In the genomic region with DNA sequence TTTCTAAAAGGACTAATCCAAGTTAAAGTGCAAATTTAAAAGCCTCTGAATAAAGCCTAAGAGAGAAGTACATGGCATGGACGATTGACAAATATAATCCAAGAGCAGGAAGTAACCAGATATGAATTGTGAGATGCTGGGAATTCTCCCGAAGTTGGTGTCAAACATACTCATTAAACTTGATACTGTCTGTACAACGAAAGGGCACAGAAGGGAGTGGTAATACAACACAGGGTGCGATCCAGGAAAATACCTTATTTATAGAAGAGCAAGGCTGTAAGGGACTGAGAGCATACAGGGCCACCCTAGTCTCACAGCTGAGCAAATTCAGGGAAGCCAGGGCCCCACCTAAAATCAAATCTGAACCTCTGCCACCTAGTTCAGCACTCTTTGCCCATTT, we compare ENCODE assay signal across 17 cellular contexts. TPM values are rescaled to one million over a fixed set of nuclear protein-coding genes. Genes with fewer than 3 reads are reported as not detected.
DNase-seq lines count a peak whose midpoint lies in the region; ATAC-seq and TF ChIP-seq lines count a peak whose summit lies in the region.
"Had no signal": no experiment of that assay in that cellular context is flagged by ENCODE, and none has a peak within 500 bp of the region (broad histone marks: within the 10 kb centered on the region; RNA-seq: fewer than 3 reads in every experiment).

No MANE protein-coding gene starts in this region.

- H3K4me3 ChIP-seq in IMR-90 (ENCODE audit: insufficient read depth, low read depth, low read length) (no peak overlapping the region), colonic mucosa (no peak overlapping the region), gastrocnemius medialis (no peak overlapping the region)
- H3K4me3 ChIP-seq: GM23338 had no signal

- H3K23ac ChIP-seq in IMR-90 (ENCODE audit: low read depth, low read length), result no peak overlapping the region

- H2AK9ac ChIP-seq in IMR-90 (replicated peaks; ENCODE audit: low read depth, low read length, poor library complexity), result no peak overlapping the region

- H2BK15ac ChIP-seq in IMR-90 (ENCODE audit: low read depth, low read length), result peak overlapping the region; percentile 61

- no peak overlapping the region for H3K9ac ChIP-seq in IMR-90 (ENCODE audit: low read depth, low read length)
- H3K9ac ChIP-seq in colonic mucosa (ENCODE audit: low read depth in 2 of 2, low read length in 2 of 2), result no peak overlapping the region

- no peak for DNase-seq in IMR-90
- peak; percentile 71 for DNase-seq in colonic mucosa
- peak; percentile 37 for DNase-seq in left kidney (ENCODE audit: low read depth, low spot score)
- peak; percentile 32 to 35 for DNase-seq in gastrocnemius medialis
- DNase-seq in foreskin keratinocyte, result no peak
- no peak for DNase-seq in T-helper 17 cell
- DNase-seq: C1 segment of cervical spinal cord; Calu3; CD4-positive, alpha-beta T cell; DMS 273 treated with DMSO at 0.1 percent for 48 hours; DMS79 treated with DMSO at 0.1 percent for 48 hours; EL; H7 had no signal

- no peak overlapping the region for H3K27ac Mint-ChIP-seq in T-helper 17 cell
- H3K27ac Mint-ChIP-seq: B cell; CD4-positive, alpha-beta T cell; GM23338 had no signal

- no peak overlapping the region for H4K8ac ChIP-seq in IMR-90 (ENCODE audit: low read depth in 2 of 2, low read length in 2 of 2)

- H3K36me3 Mint-ChIP-seq in T-helper 17 cell (ENCODE audit: low read depth), result peaks cover 5% of the 10 kb centered on the region

- H2BK20ac ChIP-seq in IMR-90 (ENCODE audit: low read depth, low read length), result peak overlapping the region; percentile 79; the same call in 1 of the 2 replicates

- H4K91ac ChIP-seq in IMR-90 (ENCODE audit: insufficient read depth, low read depth, low read length), result no peak overlapping the region

- H2AK5ac ChIP-seq in IMR-90 (ENCODE audit: low read depth, low read length), result no peak overlapping the region

- no peak overlapping the region for H3K27ac ChIP-seq in IMR-90 (ENCODE audit: insufficient read depth, low read length)
- peak overlapping the region; percentile 78 for H3K27ac ChIP-seq in colonic mucosa
- H3K27ac ChIP-seq in gastrocnemius medialis, result peak overlapping the region in 3 of 4 donors; percentile 51 to 72 (median 60)
- no peak overlapping the region for H3K27ac ChIP-seq in foreskin keratinocyte

- no TSS peak for BruUV-seq in IMR-90 (replicated peaks; lab: Mats Ljungman, UMichigan)

- H3K36me3 ChIP-seq in IMR-90 (ENCODE audit: control insufficient read depth, insufficient read depth, low read length) (no peaks in the 10 kb centered on the region), colonic mucosa (no peaks in the 10 kb centered on the region), gastrocnemius medialis (no peaks in the 10 kb centered on the region)

- dilution Hi-C loops in IMR-90 (cut with HindIII; ENCODE audit: low sequenced_read_pairs, unreplicated experiment), result no loop called here

- no peaks in the 10 kb centered on the region; the same call in 1 of the 2 replicates for H3K9me1 ChIP-seq in IMR-90 (ENCODE audit: insufficient read depth, low read length)

- H3K56ac ChIP-seq in IMR-90 (ENCODE audit: extremely low read depth, insufficient read depth, low read length), result no peak overlapping the region

- H3K14ac ChIP-seq in IMR-90 (replicated peaks; ENCODE audit: low read depth, low read length), result peak overlapping the region; percentile 37; the same call in 1 of the 2 replicates

- peak overlapping the region; percentile 67; the same call in 1 of the 2 replicates for H2BK120ac ChIP-seq in IMR-90 (ENCODE audit: low read depth, low read length)

- no peaks in the 10 kb centered on the region for H3K9me3 ChIP-seq in IMR-90 (ENCODE audit: control insufficient read depth, insufficient read depth, low read length)
- H3K9me3 ChIP-seq in colonic mucosa, result no peaks in the 10 kb centered on the region
- H3K9me3 ChIP-seq in gastrocnemius medialis, result no peaks in the 10 kb centered on the region
- no peaks in the 10 kb centered on the region for H3K9me3 ChIP-seq in T-helper 17 cell (ENCODE audit: control insufficient read depth, low read length, poor library complexity, severe bottlenecking)

- H3K27me3 ChIP-seq in IMR-90 (ENCODE audit: control insufficient read depth, insufficient read depth, low read length) (peaks cover under 1% of the 10 kb centered on the region; the same call in 1 of the 2 replicates), colonic mucosa (no peaks in the 10 kb centered on the region), gastrocnemius medialis (no peaks in the 10 kb centered on the region), foreskin keratinocyte (no peaks in the 10 kb centered on the region)

- no CpG with 5 or more reads among the region's 4 CpGs for WGBS in IMR-90 (ENCODE audit: extremely low coverage in 2 of 2, insufficient read length in 1 of 2), 2 experiments

- peak overlapping the region; percentile 19 for H3K4ac ChIP-seq in IMR-90 (ENCODE audit: low read depth, low read length)

- H2BK5ac ChIP-seq in IMR-90 (ENCODE audit: low read depth, low read length, poor library complexity, severe bottlenecking), result no peak overlapping the region

- no peak overlapping the region for H3K4me3 Mint-ChIP-seq in T-helper 17 cell
- H3K4me3 Mint-ChIP-seq: B cell; CD4-positive, alpha-beta T cell; GM23338 had no signal

- no peak overlapping the region; the same call in 1 of the 2 replicates for H4K5ac ChIP-seq in IMR-90 (ENCODE audit: low read depth, low read length)

- no peaks in the 10 kb centered on the region for H3K79me1 ChIP-seq in IMR-90 (ENCODE audit: low read depth in 1 of 2, low read length in 2 of 2)

- no peak for TF ChIP-seq RAD21 in IMR-90 (IDR thresholded peaks at IDR 0.05; ENCODE audit: low read length)

- POLR2A ChIA-PET in IMR-90 (lab: Charles Lee; ENCODE audit: unreplicated experiment), result no interaction called here

- peaks cover 3% of the 10 kb centered on the region for H3K4me1 Mint-ChIP-seq in T-helper 17 cell
- H3K4me1 Mint-ChIP-seq: GM23338 had no signal

- H3K4me2 ChIP-seq in IMR-90 (ENCODE audit: low read depth, low read length), result no peak overlapping the region
- H3K4me2 ChIP-seq: GM23338 had no signal

- CTCF ChIA-PET in IMR-90 (lab: Yijun Ruan, JAX), result no interaction called here

- peaks cover 4% of the 10 kb centered on the region for H3K27me3 Mint-ChIP-seq in T-helper 17 cell
- H3K27me3 Mint-ChIP-seq: CD4-positive, alpha-beta T cell had no signal

- H3K4me1 ChIP-seq in IMR-90 (ENCODE audit: control insufficient read depth, insufficient read depth, low read length), result peaks cover 19% of the 10 kb centered on the region
- peaks cover 7% of the 10 kb centered on the region for H3K4me1 ChIP-seq in colonic mucosa
- H3K4me1 ChIP-seq in gastrocnemius medialis, result peaks cover 36 to 40% of the 10 kb centered on the region in 2 donors
- peaks cover 10% of the 10 kb centered on the region for H3K4me1 ChIP-seq in foreskin keratinocyte

- ATAC-seq in IMR-90 (ENCODE audit: low read depth) (no peak), gastrocnemius medialis (peak; percentile 93 to 94), foreskin keratinocyte (no peak), T-helper 17 cell (no peak), HG03439 (IDR thresholded peaks at IDR 0.05; ENCODE audit: unreplicated experiment) (no peak)
- ATAC-seq: GM23338 had no signal

- H4K20me1 ChIP-seq in IMR-90 (ENCODE audit: insufficient read depth, low read length), result no peaks in the 10 kb centered on the region

- no peak overlapping the region for H2AFZ ChIP-seq in IMR-90 (replicated peaks; ENCODE audit: low read length, poor library complexity)
- H2AFZ ChIP-seq: GM23338 had no signal

- in situ Hi-C loops in IMR-90 (cut with MboI; ENCODE audit: low sequenced_read_pairs), result loop anchor here (25.0 kb wide), 2 partner anchors 717 to 917 kb away; no protein-coding TSS in a partner anchor
- in situ Hi-C loops in gastrocnemius medialis (cut with MboI; ENCODE audit: low sequenced_read_pairs in 4 of 4), result loop anchor here in 1 of 4 donors (25.0 kb wide), 1 partner anchor 917 kb away; no protein-coding TSS in a partner anchor

- TF ChIP-seq POLR2A in IMR-90 (IDR thresholded peaks at IDR 0.05; ENCODE audit: low read depth, low read length) (no peak), gastrocnemius medialis (IDR thresholded peaks at IDR 0.05) (no peak)

- TF ChIP-seq CTCF in IMR-90 (conservative IDR thresholded peaks at IDR 0.05; ENCODE audit: low read depth, low read length) (no peak), colonic mucosa (IDR thresholded peaks at IDR 0.05) (no peak), gastrocnemius medialis (IDR thresholded peaks at IDR 0.05 in 4 of 5, conservative IDR thresholded peaks at IDR 0.05 in 1 of 5) (no peak), foreskin keratinocyte (conservative IDR thresholded peaks at IDR 0.05) (no peak)

- peak overlapping the region; percentile 45; the same call in 1 of the 2 replicates for H3K18ac ChIP-seq in IMR-90 (ENCODE audit: low read depth, low read length)

- intact Hi-C loops in IMR-90 (cut with micrococcal nuclease) (loop anchor here (5.0 to 10.0 kb wide), 2 partner anchors 142 to 369 kb away; no protein-coding TSS in a partner anchor), colonic mucosa (cut with DNase I) (no loop called here), gastrocnemius medialis (cut with DNase I; ENCODE audit: low total_unique reads) (no loop called here)

TF ChIP-seq in IMR-90, 13 proteins besides CTCF, POLR2A, EP300 and RAD21 (continues in another document):
- no peak for TF ChIP-seq FOS (IDR thresholded peaks at IDR 0.05; ENCODE audit: low read depth, low read length)
- TF ChIP-seq RFX5 (IDR thresholded peaks at IDR 0.05; ENCODE audit: low read depth, low read length), result no peak
- no peak for TF ChIP-seq MAZ (IDR thresholded peaks at IDR 0.05; ENCODE audit: borderline replicate concordance, low read depth, low read length)
- no peak for TF ChIP-seq RCOR1 (IDR thresholded peaks at IDR 0.05; ENCODE audit: insufficient replicate concordance, low read length)

RNA-seq across cellular contexts. Expression of a gene that starts 41.6 kb away (rescaled TPM):
- total RNA-seq in IMR-90 (2012; rRNA removed) (3.6 and 4.7 TPM in 2 replicates), colonic mucosa (1 to 10 TPM; 4.4 to 5.5 TPM), gastrocnemius medialis (1 to 10 TPM in 3 of 4 donors, under 1 TPM in 1; 0.97 to 1.6 (median 1.4) TPM), foreskin keratinocyte (11.9 and 12.1 TPM in 2 replicates), T-helper 17 cell (10 to 100 TPM in 1 of 2 donors, 1 to 10 TPM in 1; 9.5 to 11.1 TPM)
- polyA plus RNA-seq in IMR-90 (2012; rRNA removed) (7.5 and 7.8 TPM in 2 replicates), foreskin keratinocyte (8.0 and 8.4 TPM in 2 replicates)
- polyA plus RNA-seq in IMR-90 (2012; cell fraction: cytosol; rRNA removed), result 7.5 and 9.1 TPM in 2 replicates
- 9.6 and 10.6 TPM in 2 replicates for polyA plus RNA-seq in IMR-90 (2012; cell fraction: nucleus; rRNA removed; ENCODE audit: low replicate concordance)

RNA-seq across cellular contexts. Expression of a gene that starts 47.5 kb away (rescaled TPM):
- not detected in 2 replicates for total RNA-seq in IMR-90 (2012; rRNA removed)
- polyA plus RNA-seq in IMR-90 (2012; rRNA removed), result 0.03 TPM in 1 of 2 replicates, not detected in the other
- 0.01 TPM in 1 of 2 replicates, not detected in the other for polyA plus RNA-seq in IMR-90 (2012; cell fraction: cytosol; rRNA removed)
- polyA plus RNA-seq in IMR-90 (2012; cell fraction: nucleus; rRNA removed; ENCODE audit: low replicate concordance), result 0.10 and 0.11 TPM in 2 replicates
- total RNA-seq in colonic mucosa, result under 1 TPM in 1 of 2 donors, not detected in 1; 0.35 TPM
- under 1 TPM in 1 of 4 donors, not detected in 3; 0.20 TPM for total RNA-seq in gastrocnemius medialis
- 2.7 and 3.2 TPM in 2 replicates for total RNA-seq in foreskin keratinocyte
- polyA plus RNA-seq in foreskin keratinocyte, result 1.2 and 2.1 TPM in 2 replicates
- total RNA-seq in T-helper 17 cell, result under 1 TPM in 1 of 2 donors, not detected in 1; 0.60 TPM
- total RNA-seq: B cell; Calu3; CD4-positive, alpha-beta T cell; HT-29 had no signal

Comparison
In these comparisons a context has a peak if more than half of its experiments do, and no peak if none do; other contexts are left out.
1. ATAC-seq: peak in gastrocnemius medialis (2 of 2); none in IMR-90 (single experiment), foreskin keratinocyte (single experiment), T-helper 17 cell (single experiment) and HG03439 (single experiment).
2. DNase-seq: peak in colonic mucosa (single experiment), left kidney (single experiment) and gastrocnemius medialis (2 of 2); none in IMR-90 (single experiment), foreskin keratinocyte (0 of 2) and T-helper 17 cell (0 of 3).
3. H3K27ac ChIP-seq: peak in colonic mucosa (single experiment) and gastrocnemius medialis (3 of 4); none in IMR-90 (single experiment) and foreskin keratinocyte (single experiment).